Comparison of ENCODE assay signal across 8 cellular contexts in genomic region chr4:123505457-123506310, GRCh38.
DNase-seq lines count a peak whose midpoint lies in the region; ATAC-seq and TF ChIP-seq lines count a peak whose summit lies in the region.

No MANE protein-coding gene starts in this region.

- H3K9me3 Mint-ChIP-seq in memory B cell, result no peaks in the 10 kb centered on the region

- peak overlapping the region; percentile 66 to 75 for H3K9ac ChIP-seq in stomach smooth muscle (ENCODE audit: low read length in 2 of 2)

- DNase-seq in COLO668 (lab: John Stamatoyannopoulos, UW; ENCODE audit: unreplicated experiment) (peak; percentile 97), NCI-H1092 (lab: John Stamatoyannopoulos, UW) (peak; percentile 97), WERI-Rb-1 (peak; percentile 94), epithelial cell of prostate (ENCODE audit: low read depth, low spot score) (no peak), memory B cell (ENCODE audit: low spot score in 2 of 2) (no peak), SIG-M5 treated with dmso at 0.1 percent for 504 hours (lab: John Stamatoyannopoulos, UW; ENCODE audit: unreplicated experiment) (no peak)

- peaks cover 7% of the 10 kb centered on the region for H3K4me1 Mint-ChIP-seq in memory B cell

- peak; percentile 72 for ATAC-seq in GM19463 (IDR thresholded peaks at IDR 0.05; ENCODE audit: unreplicated experiment)
- ATAC-seq in memory B cell (ENCODE audit: low read depth), result peak; percentile 37

- peaks cover 15% of the 10 kb centered on the region for H3K27me3 Mint-ChIP-seq in memory B cell

- H3K36me3 Mint-ChIP-seq in memory B cell, result no peaks in the 10 kb centered on the region

- no peaks in the 10 kb centered on the region for H3K27me3 ChIP-seq in WERI-Rb-1 (ENCODE audit: insufficient read depth, low read depth, severe bottlenecking)
- peaks cover 0 to 8% of the 10 kb centered on the region in 2 donors for H3K27me3 ChIP-seq in stomach smooth muscle (ENCODE audit: control insufficient read depth in 1 of 2, insufficient read depth in 2 of 2, low read length in 2 of 2)

- peaks cover 2% of the 10 kb centered on the region for H3K4me1 ChIP-seq in stomach smooth muscle (ENCODE audit: control insufficient read depth, insufficient read depth, low read length)

- no peak overlapping the region for H3K27ac Mint-ChIP-seq in memory B cell

- H3K36me3 ChIP-seq in WERI-Rb-1, result no peaks in the 10 kb centered on the region
- H3K36me3 ChIP-seq in stomach smooth muscle (ENCODE audit: control insufficient read depth in 2 of 2, insufficient read depth in 2 of 2, low read length in 2 of 2), result no peaks in the 10 kb centered on the region

- 0 out of 2 replicates have a peak, but pooled peaks have one; percentile 7 for TF ChIP-seq CTCF in WERI-Rb-1 (IDR thresholded peaks at IDR 0.05; ENCODE audit: low read depth, low read length)

- H3K4me3 ChIP-seq in WERI-Rb-1 (ENCODE audit: low read depth, low read length) (peak overlapping the region; percentile 65), stomach smooth muscle (ENCODE audit: low read length in 2 of 2) (peak overlapping the region; percentile 73 to 81)

- H3K27ac ChIP-seq in WERI-Rb-1 (peak overlapping the region; percentile 98), epithelial cell of prostate (peak overlapping the region; percentile 17), stomach smooth muscle (ENCODE audit: low read length) (peak overlapping the region; percentile 66)

- H3K4me3 Mint-ChIP-seq in memory B cell, result peak overlapping the region; percentile 89

- peaks cover 10% of the 10 kb centered on the region for H3K9me3 ChIP-seq in WERI-Rb-1 (ENCODE audit: severe bottlenecking)
- H3K9me3 ChIP-seq in stomach smooth muscle (ENCODE audit: control insufficient read depth in 2 of 2, low read length in 2 of 2), result no peaks in the 10 kb centered on the region

Comparison
In these comparisons a context has a peak if more than half of its experiments do, and no peak if none do; other contexts are left out.
1. DNase-seq: peak in COLO668 (single experiment), NCI-H1092 (single experiment) and WERI-Rb-1 (single experiment); none in epithelial cell of prostate (single experiment), memory B cell (0 of 2) and SIG-M5 treated with dmso at 0.1 percent for 504 hours (single experiment).
2. H3K27ac ChIP-seq: peak in every context shown above with its lines; median percentile 98 in WERI-Rb-1; 66 in stomach smooth muscle; 17 in epithelial cell of prostate.